8 cellular contexts compared by ENCODE assay signal in genomic region chr13:110495881-110496280, GRCh38.
"Had no signal": no experiment of that assay in that cellular context is flagged by ENCODE, and none has a peak within 500 bp of the region (broad histone marks: within the 10 kb centered on the region; RNA-seq: fewer than 3 reads in every experiment).

No MANE protein-coding gene starts in this region.

- H3K27ac Mint-ChIP-seq: GM23338 had no signal

- H3K4me2 ChIP-seq: GM23338 had no signal

- DNase-seq: H9, HCEC 1CT, IMR-90 had no signal

- ATAC-seq: GM23338, K562 had no signal

- H2AFZ ChIP-seq: GM23338 had no signal

- H3K4me3 ChIP-seq: GM23338, K562 had no signal

- H3K4me3 Mint-ChIP-seq: GM23338, H9 had no signal

- H3K4me1 Mint-ChIP-seq: GM23338, H9 had no signal

- FAIRE-seq: H1, H54, HTR-8/SVneo, K562 had no signal
